In the genomic region with DNA sequence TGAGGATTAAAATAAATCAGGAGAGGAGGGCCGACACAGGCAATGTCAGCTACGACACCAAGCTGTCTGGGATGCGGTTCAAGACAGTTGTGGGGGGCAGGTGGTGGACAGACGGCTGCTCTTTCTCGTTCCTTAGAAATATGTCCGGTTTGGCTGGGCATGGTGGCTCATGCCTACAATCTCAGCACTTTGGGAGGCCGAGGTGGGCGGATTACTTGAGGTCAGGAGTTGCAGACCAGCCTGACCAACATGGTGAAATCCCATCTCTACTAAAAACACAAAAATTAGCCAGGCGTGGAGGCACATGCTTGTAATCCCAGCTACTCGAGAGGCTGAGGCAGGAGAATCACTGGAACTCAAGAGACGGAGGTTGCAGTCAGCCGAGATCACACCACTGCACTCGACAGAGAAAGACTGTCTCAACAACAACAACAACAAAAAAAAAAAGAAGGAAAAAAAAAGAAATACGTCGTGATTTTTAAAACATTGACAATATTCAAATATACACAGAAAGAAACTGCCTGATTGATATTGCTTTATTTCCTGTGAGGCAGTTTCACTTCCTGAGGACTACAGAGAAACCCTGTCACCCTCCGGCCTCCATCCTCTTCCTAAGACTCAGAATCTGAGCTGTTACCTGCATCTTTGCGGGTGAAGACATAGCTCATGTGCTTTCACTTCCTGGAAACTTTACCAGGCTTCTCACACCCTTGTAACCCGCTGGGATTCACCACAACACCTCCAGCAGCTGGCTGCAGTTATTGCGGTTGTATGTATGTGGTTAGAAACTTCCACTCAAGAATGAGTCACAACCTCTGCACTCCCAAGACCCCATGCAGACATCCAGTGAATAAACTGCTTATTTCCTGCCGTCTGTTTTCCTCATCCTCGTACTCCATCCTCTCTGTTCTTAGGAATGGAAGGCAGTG, we compare ENCODE assay signal across 8 cellular contexts.
A peak's percentile ranks its signal among the peaks of the same experiment; 100 is the strongest.
DNase-seq lines count a peak whose midpoint lies in the region; ATAC-seq and FAIRE-seq lines count a peak whose summit lies in the region.

No MANE protein-coding gene starts in this region.

- DNase-seq in activated CD4-positive, CD25-positive, alpha-beta regulatory T cell treated with anti-CD3 and anti-CD28 coated beads, Interleukin-2, amount 50 U/mL, for 72 hours = no peak
- DNase-seq in RCC 7860 (ENCODE audit: low spot score) = peak; percentile 86
- peak; percentile 76 for DNase-seq in activated effector memory CD4-positive, alpha-beta T cell treated with anti-CD3 and anti-CD28 coated beads, Interleukin-2, amount 50 U/mL, for 16 hours
- peak; percentile 98 for DNase-seq in kidney tubule cell (ENCODE audit: low spot score)
- peak; percentile 15 to 71 (median 44) for DNase-seq in stimulated activated naive CD4-positive, alpha-beta T cell (lab: John Stamatoyannopoulos, UW)
- DNase-seq in SHP77 treated with DMSO at 0.1 percent for 48 hours (lab: John Stamatoyannopoulos, UW) = no peak

- peak; percentile 96 for FAIRE-seq in RCC 7860 (lab: Jason Lieb, UNC)

- peak; percentile 83 to 95 for ATAC-seq in activated CD4-positive, CD25-positive, alpha-beta regulatory T cell treated with anti-CD3 and anti-CD28 coated beads, Interleukin-2, amount 50 U/mL, for 24 hours
- ATAC-seq in HG03039 (IDR thresholded peaks at IDR 0.05; ENCODE audit: unreplicated experiment) = peak; percentile 93

Comparison
In these comparisons a context has a peak if more than half of its experiments do, and no peak if none do; other contexts are left out.
1. DNase-seq: peak in RCC 7860 (single experiment), activated effector memory CD4-positive, alpha-beta T cell treated with anti-CD3 and anti-CD28 coated beads, Interleukin-2, amount 50 U/mL, for 16 hours (single experiment), kidney tubule cell (single experiment) and stimulated activated naive CD4-positive, alpha-beta T cell (6 of 6); none in activated CD4-positive, CD25-positive, alpha-beta regulatory T cell treated with anti-CD3 and anti-CD28 coated beads, Interleukin-2, amount 50 U/mL, for 72 hours (single experiment) and SHP77 treated with DMSO at 0.1 percent for 48 hours (single experiment).